7 cellular contexts compared by ENCODE assay signal in the genomic region with DNA sequence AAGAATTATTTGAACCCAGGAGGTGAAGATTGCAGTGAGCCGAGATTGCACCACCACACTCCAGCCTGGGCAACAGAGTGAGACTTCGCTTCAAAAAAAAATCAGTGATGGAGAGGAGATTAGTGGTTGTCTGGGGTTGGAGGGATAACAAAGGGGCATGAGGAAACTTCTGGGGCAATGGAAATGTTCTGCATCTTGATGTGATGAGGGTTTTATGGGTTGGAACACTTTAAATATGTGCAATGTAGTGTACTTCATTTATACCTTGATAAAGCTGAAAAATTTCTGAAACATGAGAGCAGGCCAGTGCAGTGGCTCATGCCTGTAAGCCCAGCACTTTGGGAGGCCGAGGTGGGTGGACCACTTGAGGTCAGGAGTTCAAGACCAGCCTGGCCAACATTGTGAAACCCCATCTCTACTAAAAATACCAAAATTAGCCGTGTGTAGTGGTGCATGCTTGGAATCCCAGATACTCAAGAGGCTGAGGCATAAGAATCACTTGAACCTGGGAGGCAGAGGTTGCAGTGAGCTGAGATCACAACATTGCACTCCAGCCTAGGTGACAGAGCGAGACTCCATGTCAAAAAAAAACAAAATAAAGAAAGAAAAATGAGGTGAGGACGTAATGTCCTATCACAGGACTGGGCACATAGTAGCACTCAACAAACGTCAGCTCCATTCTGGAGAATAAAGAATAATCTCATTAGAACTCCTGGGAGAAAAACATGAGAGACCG. TPM values are rescaled to one million over a fixed set of nuclear protein-coding genes. Genes with fewer than 3 reads are reported as not detected.
DNase-seq lines count a peak whose midpoint lies in the region; ATAC-seq, FAIRE-seq and TF ChIP-seq lines count a peak whose summit lies in the region.
"Not testable (repeated sequence)": the region's sequence is repeated elsewhere in the genome, so short reads cannot be mapped to it uniquely, and the experiment has no call there.

No MANE protein-coding gene starts in this region.

- POLR2A ChIA-PET in A549 (lab: Yijun Ruan, JAX); naive thymus-derived CD8-positive, alpha-beta T cell (lab: Charles Lee): not testable (repeated sequence)

- H3K9me2 ChIP-seq in OCI-LY1 (ENCODE audit: low read depth, low read length), result not testable (repeated sequence)

- not testable (repeated sequence) for H3K4me3 ChIP-seq in A549; OCI-LY1 (ENCODE audit: low read depth, low read length, poor library complexity, severe bottlenecking); gastroesophageal sphincter; liver (ENCODE audit: low read depth in 1 of 3, low read length in 3 of 3); thyroid gland (replicated peaks in 1 of 3)

- not testable (repeated sequence) for H3F3A ChIP-seq in OCI-LY1 (ENCODE audit: insufficient read depth, low read length)

- TF ChIP-seq RAD21 in A549 (conservative IDR thresholded peaks at IDR 0.05 in 1 of 2, IDR thresholded peaks at IDR 0.05 in 1 of 2); liver (IDR thresholded peaks at IDR 0.05): not testable (repeated sequence)

- H3K27me3 Mint-ChIP-seq in activated T-cell treated with anti-CD3 and anti-CD28 coated beads, Interleukin-2, amount 50 U/mL, for 72 hours (ENCODE audit: low read depth); naive thymus-derived CD8-positive, alpha-beta T cell: not testable (repeated sequence)

- H3K4me1 Mint-ChIP-seq in activated T-cell treated with anti-CD3 and anti-CD28 coated beads, Interleukin-2, amount 50 U/mL, for 72 hours (ENCODE audit: low read depth), result peaks cover 57% of the 10 kb centered on the region
- H3K4me1 Mint-ChIP-seq in naive thymus-derived CD8-positive, alpha-beta T cell, result peaks cover 26 to 40% (median 34%) of the 10 kb centered on the region in 4 donors

- H3K9me3 ChIP-seq in A549; OCI-LY1 (ENCODE audit: low read length); gastroesophageal sphincter; liver (ENCODE audit: control insufficient read depth in 4 of 4, low read length in 3 of 4); thyroid gland: not testable (repeated sequence)

- CTCF ChIA-PET in A549 (lab: Yijun Ruan, JAX), result not testable (repeated sequence)

- H3K79me2 ChIP-seq in OCI-LY1 (ENCODE audit: insufficient read depth, low read length), result peaks cover 86% of the 10 kb centered on the region

- not testable (repeated sequence) for H3K27me3 ChIP-seq in OCI-LY1 (ENCODE audit: insufficient read depth, low read length); gastroesophageal sphincter; liver (ENCODE audit: control insufficient read depth in 4 of 4, insufficient read depth in 4 of 4, low read length in 3 of 4); thyroid gland

- not testable (repeated sequence) for H3K9me3 Mint-ChIP-seq in activated T-cell treated with anti-CD3 and anti-CD28 coated beads, Interleukin-2, amount 50 U/mL, for 72 hours; naive thymus-derived CD8-positive, alpha-beta T cell

- H3K36me3 Mint-ChIP-seq in activated T-cell treated with anti-CD3 and anti-CD28 coated beads, Interleukin-2, amount 50 U/mL, for 72 hours (ENCODE audit: insufficient read depth in 2 of 2), result peaks cover 33 to 55% of the 10 kb centered on the region in 2 donors
- H3K36me3 Mint-ChIP-seq in naive thymus-derived CD8-positive, alpha-beta T cell, result peaks cover 21 to 67% (median 31%) of the 10 kb centered on the region in 3 donors

- not testable (repeated sequence) for H2AFZ ChIP-seq in OCI-LY1 (ENCODE audit: low read length)

- not testable (repeated sequence) for TF ChIP-seq EP300 in A549 (IDR thresholded peaks at IDR 0.05); gastroesophageal sphincter (IDR thresholded peaks at IDR 0.05)

- peaks cover 14% of the 10 kb centered on the region; the same call in 2 of the 3 replicates for H3K4me1 ChIP-seq in A549
- peaks cover 66% of the 10 kb centered on the region for H3K4me1 ChIP-seq in OCI-LY1 (ENCODE audit: insufficient read depth, low read length, severe bottlenecking)
- peaks cover 0 to 27% (median 8%) of the 10 kb centered on the region in 3 donors for H3K4me1 ChIP-seq in gastroesophageal sphincter
- peaks cover 1 to 15% (median 13%) of the 10 kb centered on the region in 4 donors for H3K4me1 ChIP-seq in liver (ENCODE audit: control insufficient read depth in 4 of 4, insufficient read depth in 4 of 4, low read length in 3 of 4)
- H3K4me1 ChIP-seq in thyroid gland, result peaks cover 76 to 86% of the 10 kb centered on the region in 2 donors

- 0 out of 3 replicates have a peak overlapping the region, but pooled peaks have one; percentile 24 for H3K4me2 ChIP-seq in A549
- not testable (repeated sequence) for H3K4me2 ChIP-seq in OCI-LY1 (ENCODE audit: low read length)

- not testable (repeated sequence) for TF ChIP-seq POLR2A in A549 (IDR thresholded peaks at IDR 0.05; ENCODE audit: low read length); gastroesophageal sphincter (IDR thresholded peaks at IDR 0.05); thyroid gland (IDR thresholded peaks at IDR 0.05)

- not testable (repeated sequence) for H3K9ac ChIP-seq in OCI-LY1 (ENCODE audit: low read length)
- H3K9ac ChIP-seq in liver (ENCODE audit: low read depth in 1 of 2, low read length in 2 of 2), result peak overlapping the region in 1 of 2 donors; percentile 53

- not testable (repeated sequence) for H3K27ac ChIP-seq in A549
- peak overlapping the region; percentile 46 for H3K27ac ChIP-seq in OCI-LY1 (ENCODE audit: low read depth, low read length, poor library complexity, severe bottlenecking)
- H3K27ac ChIP-seq in gastroesophageal sphincter, result peak overlapping the region in 2 of 4 donors; percentile 68 to 79
- H3K27ac ChIP-seq in liver (ENCODE audit: low read depth in 1 of 2, low read length in 2 of 2), result peak overlapping the region; percentile 49 to 68
- H3K27ac ChIP-seq in thyroid gland, result peak overlapping the region; percentile 89 to 99 (median 95)

- intact Hi-C loops in thyroid gland (cut with DNase I), result not testable (repeated sequence)

- not testable (repeated sequence) for DNase-seq in A549 (ENCODE audit: low read depth in 1 of 2, low spot score in 1 of 2); activated T-cell treated with anti-CD3 and anti-CD28 coated beads, Interleukin-2, amount 50 U/mL, for 72 hours; naive thymus-derived CD8-positive, alpha-beta T cell
- DNase-seq in thyroid gland, result peak; percentile 75 to 76

- peak overlapping the region; percentile 26 for H3K27ac Mint-ChIP-seq in activated T-cell treated with anti-CD3 and anti-CD28 coated beads, Interleukin-2, amount 50 U/mL, for 72 hours
- peak overlapping the region in 6 of 10 donors; percentile 11 to 63 (median 18) for H3K27ac Mint-ChIP-seq in naive thymus-derived CD8-positive, alpha-beta T cell

- not testable (repeated sequence) for TF ChIP-seq CTCF in A549 (IDR thresholded peaks at IDR 0.05); OCI-LY1 (IDR thresholded peaks at IDR 0.05; ENCODE audit: low read length); gastroesophageal sphincter (IDR thresholded peaks at IDR 0.05); liver (IDR thresholded peaks at IDR 0.05; ENCODE audit: low read depth, low read length, missing input control); thyroid gland (IDR thresholded peaks at IDR 0.05)

- ATAC-seq in A549; activated T-cell treated with anti-CD3 and anti-CD28 coated beads, Interleukin-2, amount 50 U/mL, for 72 hours (replicated peaks in 1 of 2); naive thymus-derived CD8-positive, alpha-beta T cell: not testable (repeated sequence)
- ATAC-seq in gastroesophageal sphincter, result peak; percentile 54

- H3K36me3 ChIP-seq in OCI-LY1 (ENCODE audit: insufficient read depth, low read length) (peaks cover 99% of the 10 kb centered on the region), gastroesophageal sphincter (peaks cover 0 to 23% of the 10 kb centered on the region in 2 donors), liver (ENCODE audit: control insufficient read depth in 4 of 4, insufficient read depth in 3 of 4, low read depth in 1 of 4, low read length in 3 of 4) (peaks cover 0 to 16% (median 6%) of the 10 kb centered on the region in 4 donors)
- not testable (repeated sequence) for H3K36me3 ChIP-seq in thyroid gland

- not testable (repeated sequence) for FAIRE-seq in A549 (lab: Jason Lieb, UNC)

- 63% methylated on average over 8 of the region's 8 CpGs for WGBS in A549 (ENCODE audit: missing lambda C conversion rate)
- 54 to 86% methylated on average over 5 to 8 of the region's 8 CpGs for WGBS in gastroesophageal sphincter (ENCODE audit: low coverage in 1 of 2), 2 donors
- WGBS in liver, result 57% methylated on average over 8 of the region's 8 CpGs
- 42 to 48% methylated on average over 8 of the region's 8 CpGs for WGBS in thyroid gland, 2 donors

- not testable (repeated sequence) for H3K4me3 Mint-ChIP-seq in activated T-cell treated with anti-CD3 and anti-CD28 coated beads, Interleukin-2, amount 50 U/mL, for 72 hours; naive thymus-derived CD8-positive, alpha-beta T cell

- not testable (repeated sequence) for H4K20me1 ChIP-seq in OCI-LY1 (ENCODE audit: insufficient read depth, low read length)

RNA-seq across cellular contexts. Expression of gene RFTN1, which starts 24.0 kb away (rescaled TPM):
- 1.6 and 1.8 TPM in 2 replicates for polyA plus RNA-seq in A549 (2011; rRNA removed)
- 0.63 and 1.1 TPM in 2 replicates for polyA plus RNA-seq in A549 (2012; cell fraction: cytosol; rRNA removed)
- polyA plus RNA-seq in A549 (2012; cell fraction: nucleus; rRNA removed), result 1.4 and 1.6 TPM in 2 replicates
- polyA plus RNA-seq in A549 (2017; fragmentation: RNase III; extraction: RNeasy Plus Mini Kit Qiagen cat#74134 plus additional on column Dnase treatment), result 3.7 to 4.7 TPM (median 4.5 TPM) in 3 replicates
- 1.7 and 2.1 TPM in 2 replicates for polyA minus RNA-seq in A549 (2011; rRNA and poly(A)+ RNA removed)
- 100 to 1,000 TPM; 128 to 132 TPM for total RNA-seq in activated T-cell treated with anti-CD3 and anti-CD28 coated beads, Interleukin-2, amount 50 U/mL, for 72 hours
- 100 to 1,000 TPM in 1 of 4 donors, 10 to 100 TPM in 3; 30.6 to 110 (median 68.2) TPM for total RNA-seq in gastroesophageal sphincter
- 10 to 100 TPM in 1 of 2 donors, 1 to 10 TPM in 1; 4.4 to 20.4 TPM for total RNA-seq in liver
- polyA plus RNA-seq in liver, result 10 to 100 TPM; 11.8 to 12.1 TPM
- total RNA-seq in naive thymus-derived CD8-positive, alpha-beta T cell, result 10 to 100 TPM; 61.4 to 61.8 TPM
- polyA plus RNA-seq in naive thymus-derived CD8-positive, alpha-beta T cell, result 10 to 100 TPM; 35.3 to 44.2 (median 36.8) TPM
- total RNA-seq in thyroid gland, result 100 to 1,000 TPM; 110 to 239 (median 153) TPM
